1 cellular context compared by ENCODE assay signal in genomic region chr22:31080848-31081649, GRCh38.
TF ChIP-seq lines count a peak whose summit lies in the region.

TSS of gene SMTN (plus strand) at chr22:31081318. CDS start at chr22:31083259, 1,941 bp downstream.

TF ChIP-seq in HepG2, 621 proteins besides CTCF, POLR2A, EP300 and RAD21 (continued from another document and continues in another):
- TF ChIP-seq NCOA1 (CRISPR knock-in tag; IDR thresholded peaks at IDR 0.05) (no peak), PAXIP1 (CRISPR knock-in tag; conservative IDR thresholded peaks at IDR 0.05) (no peak), ADNP (CRISPR knock-in tag; IDR thresholded peaks at IDR 0.05) (no peak), KIAA2018 (CRISPR knock-in tag; IDR thresholded peaks at IDR 0.05; ENCODE audit: borderline replicate concordance) (0 out of 2 replicates have a peak, but pooled peaks have one; percentile 66), ZNF724P (CRISPR knock-in tag; IDR thresholded peaks at IDR 0.05; ENCODE audit: borderline replicate concordance) (no peak), ZSCAN31 (CRISPR knock-in tag; IDR thresholded peaks at IDR 0.05; ENCODE audit: low read depth) (no peak), ZNF687 (CRISPR knock-in tag; IDR thresholded peaks at IDR 0.05) (peak; percentile 76), GPN1 (CRISPR knock-in tag; IDR thresholded peaks at IDR 0.05; ENCODE audit: borderline replicate concordance) (no peak), IRX3 (CRISPR knock-in tag; IDR thresholded peaks at IDR 0.05; ENCODE audit: borderline replicate concordance, low read depth) (no peak), ARNTL (CRISPR knock-in tag; IDR thresholded peaks at IDR 0.05) (peak; percentile 65; the same call in 1 of the 2 replicates), BHLHE40 (IDR thresholded peaks at IDR 0.05; ENCODE audit: low read length) (peak; percentile 88), POGK (CRISPR knock-in tag; conservative IDR thresholded peaks at IDR 0.05) (peak; percentile 38; the same call in 1 of the 2 replicates), ZNF713 (CRISPR knock-in tag; IDR thresholded peaks at IDR 0.05) (no peak), WIZ (CRISPR knock-in tag; IDR thresholded peaks at IDR 0.05) (no peak), PHF20 (CRISPR knock-in tag; IDR thresholded peaks at IDR 0.05) (peak; percentile 8; the same call in 1 of the 2 replicates), CCDC6 (CRISPR knock-in tag; IDR thresholded peaks at IDR 0.05) (peak; percentile 72; the same call in 1 of the 2 replicates), NFKB2 (CRISPR knock-in tag; IDR thresholded peaks at IDR 0.05; ENCODE audit: borderline replicate concordance) (no peak; the same call in 1 of the 2 replicates), ZKSCAN5 (CRISPR knock-in tag; IDR thresholded peaks at IDR 0.05) (no peak), JARID2 (CRISPR knock-in tag; IDR thresholded peaks at IDR 0.05; ENCODE audit: insufficient replicate concordance) (no peak), ZNF138 (CRISPR knock-in tag; IDR thresholded peaks at IDR 0.05; ENCODE audit: low read depth) (0 out of 2 replicates have a peak, but pooled peaks have one; percentile 38), GMEB2 (CRISPR knock-in tag; IDR thresholded peaks at IDR 0.05; ENCODE audit: low read depth) (no peak), ZNF784 (CRISPR knock-in tag; IDR thresholded peaks at IDR 0.05; ENCODE audit: borderline replicate concordance) (no peak), LCORL (IDR thresholded peaks at IDR 0.05) (no peak), LCORL (CRISPR knock-in tag; IDR thresholded peaks at IDR 0.05) (no peak; the same call in 1 of the 2 replicates)
- TF ChIP-seq, protein P1, sequence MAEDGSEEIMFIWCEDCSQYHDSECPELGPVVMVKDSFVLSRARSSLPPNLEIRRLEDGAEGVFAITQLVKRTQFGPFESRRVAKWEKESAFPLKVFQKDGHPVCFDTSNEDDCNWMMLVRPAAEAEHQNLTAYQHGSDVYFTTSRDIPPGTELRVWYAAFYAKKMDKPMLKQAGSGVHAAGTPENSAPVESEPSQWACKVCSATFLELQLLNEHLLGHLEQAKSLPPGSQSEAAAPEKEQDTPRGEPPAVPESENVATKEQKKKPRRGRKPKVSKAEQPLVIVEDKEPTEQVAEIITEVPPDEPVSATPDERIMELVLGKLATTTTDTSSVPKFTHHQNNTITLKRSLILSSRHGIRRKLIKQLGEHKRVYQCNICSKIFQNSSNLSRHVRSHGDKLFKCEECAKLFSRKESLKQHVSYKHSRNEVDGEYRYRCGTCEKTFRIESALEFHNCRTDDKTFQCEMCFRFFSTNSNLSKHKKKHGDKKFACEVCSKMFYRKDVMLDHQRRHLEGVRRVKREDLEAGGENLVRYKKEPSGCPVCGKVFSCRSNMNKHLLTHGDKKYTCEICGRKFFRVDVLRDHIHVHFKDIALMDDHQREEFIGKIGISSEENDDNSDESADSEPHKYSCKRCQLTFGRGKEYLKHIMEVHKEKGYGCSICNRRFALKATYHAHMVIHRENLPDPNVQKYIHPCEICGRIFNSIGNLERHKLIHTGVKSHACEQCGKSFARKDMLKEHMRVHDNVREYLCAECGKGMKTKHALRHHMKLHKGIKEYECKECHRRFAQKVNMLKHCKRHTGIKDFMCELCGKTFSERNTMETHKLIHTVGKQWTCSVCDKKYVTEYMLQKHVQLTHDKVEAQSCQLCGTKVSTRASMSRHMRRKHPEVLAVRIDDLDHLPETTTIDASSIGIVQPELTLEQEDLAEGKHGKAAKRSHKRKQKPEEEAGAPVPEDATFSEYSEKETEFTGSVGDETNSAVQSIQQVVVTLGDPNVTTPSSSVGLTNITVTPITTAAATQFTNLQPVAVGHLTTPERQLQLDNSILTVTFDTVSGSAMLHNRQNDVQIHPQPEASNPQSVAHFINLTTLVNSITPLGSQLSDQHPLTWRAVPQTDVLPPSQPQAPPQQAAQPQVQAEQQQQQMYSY (CRISPR knock-in tag; IDR thresholded peaks at IDR 0.05), result no peak
- TF ChIP-seq, protein P2, sequence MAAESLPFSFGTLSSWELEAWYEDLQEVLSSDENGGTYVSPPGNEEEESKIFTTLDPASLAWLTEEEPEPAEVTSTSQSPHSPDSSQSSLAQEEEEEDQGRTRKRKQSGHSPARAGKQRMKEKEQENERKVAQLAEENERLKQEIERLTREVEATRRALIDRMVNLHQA (CRISPR knock-in tag; IDR thresholded peaks at IDR 0.05), result no peak
- TF ChIP-seq, protein P3, sequence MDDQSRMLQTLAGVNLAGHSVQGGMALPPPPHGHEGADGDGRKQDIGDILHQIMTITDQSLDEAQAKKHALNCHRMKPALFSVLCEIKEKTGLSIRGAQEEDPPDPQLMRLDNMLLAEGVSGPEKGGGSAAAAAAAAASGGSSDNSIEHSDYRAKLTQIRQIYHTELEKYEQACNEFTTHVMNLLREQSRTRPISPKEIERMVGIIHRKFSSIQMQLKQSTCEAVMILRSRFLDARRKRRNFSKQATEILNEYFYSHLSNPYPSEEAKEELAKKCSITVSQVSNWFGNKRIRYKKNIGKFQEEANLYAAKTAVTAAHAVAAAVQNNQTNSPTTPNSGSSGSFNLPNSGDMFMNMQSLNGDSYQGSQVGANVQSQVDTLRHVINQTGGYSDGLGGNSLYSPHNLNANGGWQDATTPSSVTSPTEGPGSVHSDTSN (CRISPR knock-in tag; IDR thresholded peaks at IDR 0.05; ENCODE audit: borderline replicate concordance), result no peak
